Comparison of ENCODE assay signal across 18 cellular contexts in genomic region chr6:135195522-135195921, GRCh38. TPM values are rescaled to one million over a fixed set of nuclear protein-coding genes. Genes with fewer than 3 reads are reported as not detected.
DNase-seq lines count a peak whose midpoint lies in the region; ATAC-seq and TF ChIP-seq lines count a peak whose summit lies in the region.
"Had no signal": no experiment of that assay in that cellular context is flagged by ENCODE, and none has a peak within 500 bp of the region (broad histone marks: within the 10 kb centered on the region; RNA-seq: fewer than 3 reads in every experiment).

No MANE protein-coding gene starts in this region.

- no peak overlapping the region for H4K5ac ChIP-seq in IMR-90 (ENCODE audit: low read depth, low read length)

- TF ChIP-seq CTCF in IMR-90 (conservative IDR thresholded peaks at IDR 0.05; ENCODE audit: low read depth, low read length) = no peak
- no peak for TF ChIP-seq CTCF in fibroblast of villous mesenchyme (IDR thresholded peaks at IDR 0.05; ENCODE audit: insufficient read depth, low read depth, low read length)
- TF ChIP-seq CTCF in mucosa of descending colon (IDR thresholded peaks at IDR 0.05) = no peak

- H3K9ac ChIP-seq in IMR-90 (ENCODE audit: low read depth, low read length) = no peak overlapping the region
- H3K9ac ChIP-seq: KMS-11 had no signal

- no peak overlapping the region for H3K4me3 ChIP-seq in IMR-90 (ENCODE audit: insufficient read depth, low read depth, low read length)
- H3K4me3 ChIP-seq in fibroblast of villous mesenchyme (ENCODE audit: low read depth, low read length) = no peak overlapping the region
- no peak overlapping the region for H3K4me3 ChIP-seq in mucosa of descending colon
- H3K4me3 ChIP-seq: left ventricle myocardium inferior had no signal

- H4K20me1 ChIP-seq in IMR-90 (ENCODE audit: insufficient read depth, low read length) = no peaks in the 10 kb centered on the region

- H2AFZ ChIP-seq in IMR-90 (replicated peaks; ENCODE audit: low read length, poor library complexity) = no peak overlapping the region

- no TSS peak for BruUV-seq in IMR-90 (replicated peaks; lab: Mats Ljungman, UMichigan)

- no peak overlapping the region for H2BK20ac ChIP-seq in IMR-90 (ENCODE audit: low read depth, low read length)

- no peak overlapping the region for H4K91ac ChIP-seq in IMR-90 (ENCODE audit: insufficient read depth, low read depth, low read length)

- no peak overlapping the region for H3K56ac ChIP-seq in IMR-90 (ENCODE audit: extremely low read depth, insufficient read depth, low read length)

- 0 out of 2 replicates have a peak, but pooled peaks cover 2% of the 10 kb centered on the region for H3K9me1 ChIP-seq in IMR-90 (ENCODE audit: insufficient read depth, low read length)

- DNase-seq in CMK (ENCODE audit: low read depth) (peak; percentile 73), IMR-90 (no peak), SIG-M5 treated with dmso at 0.1 percent for 504 hours (lab: John Stamatoyannopoulos, UW; ENCODE audit: unreplicated experiment) (peak; percentile 98), fibroblast of villous mesenchyme (ENCODE audit: low read depth) (peak; percentile 10), mucosa of descending colon (no peak)
- DNase-seq: caudate nucleus; effector memory CD4-positive, alpha-beta T cell; left ventricle myocardium inferior; naive B cell; NCI-H187; NCI-H526 treated with DMSO at 0.1 percent for 48 hours; Right ventricle myocardium superior had no signal

- H2BK120ac ChIP-seq in IMR-90 (ENCODE audit: low read depth, low read length) = no peak overlapping the region

- H2AK9ac ChIP-seq in IMR-90 (replicated peaks; ENCODE audit: low read depth, low read length, poor library complexity) = no peak overlapping the region

- H4K8ac ChIP-seq in IMR-90 (ENCODE audit: low read depth in 2 of 2, low read length in 2 of 2) = no peak overlapping the region

- H3K14ac ChIP-seq in IMR-90 (replicated peaks; ENCODE audit: low read depth, low read length) = no peak overlapping the region

- ATAC-seq in IMR-90 (ENCODE audit: low read depth) (no peak), mucosa of descending colon (no peak), esophagus mucosa (no peak), GM21576 (IDR thresholded peaks at IDR 0.05; ENCODE audit: unreplicated experiment) (no peak)
- ATAC-seq: activated naive CD4-positive, alpha-beta T cell treated with anti-CD3 and anti-CD28 coated beads, Interleukin-2, amount 50 U/mL, for 72 hours had no signal

- H3K27me3 ChIP-seq in IMR-90 (ENCODE audit: control insufficient read depth, insufficient read depth, low read length) = no peaks in the 10 kb centered on the region

- H3K27ac ChIP-seq in IMR-90 (ENCODE audit: insufficient read depth, low read length) = no peak overlapping the region
- H3K27ac ChIP-seq: C4-2B, KMS-11, left ventricle myocardium inferior, VCaP had no signal

- H2BK5ac ChIP-seq in IMR-90 (ENCODE audit: low read depth, low read length, poor library complexity, severe bottlenecking) = no peak overlapping the region

- H3K36me3 ChIP-seq in IMR-90 (ENCODE audit: control insufficient read depth, insufficient read depth, low read length) (no peaks in the 10 kb centered on the region), mucosa of descending colon (ENCODE audit: low read depth) (peaks cover 12% of the 10 kb centered on the region)
- H3K36me3 ChIP-seq: left ventricle myocardium inferior had no signal

- H3K18ac ChIP-seq in IMR-90 (ENCODE audit: low read depth, low read length) = no peak overlapping the region

- POLR2A ChIA-PET in IMR-90 (lab: Charles Lee; ENCODE audit: unreplicated experiment) = no interaction called here

- dilution Hi-C loops in IMR-90 (cut with HindIII; ENCODE audit: low sequenced_read_pairs, unreplicated experiment) = no loop called here

- no peak overlapping the region for H3K4ac ChIP-seq in IMR-90 (ENCODE audit: low read depth, low read length)

- intact Hi-C loops in IMR-90 (cut with micrococcal nuclease) (no loop called here), mucosa of descending colon (cut with DNase I, micrococcal nuclease) (no loop called here)

- no peak overlapping the region for H3K23ac ChIP-seq in IMR-90 (ENCODE audit: low read depth, low read length)

- H2BK15ac ChIP-seq in IMR-90 (ENCODE audit: low read depth, low read length) = no peak overlapping the region

- no peak for TF ChIP-seq POLR2A in IMR-90 (IDR thresholded peaks at IDR 0.05; ENCODE audit: low read depth, low read length)

- in situ Hi-C loops in IMR-90 (cut with MboI; ENCODE audit: low sequenced_read_pairs) = no loop called here

- H3K4me1 ChIP-seq in IMR-90 (ENCODE audit: control insufficient read depth, insufficient read depth, low read length) (no peaks in the 10 kb centered on the region), mucosa of descending colon (ENCODE audit: low read depth) (no peaks in the 10 kb centered on the region)
- H3K4me1 ChIP-seq: left ventricle myocardium inferior had no signal

- H2AK5ac ChIP-seq in IMR-90 (ENCODE audit: low read depth, low read length) = no peak overlapping the region

- no peak for TF ChIP-seq RAD21 in IMR-90 (IDR thresholded peaks at IDR 0.05; ENCODE audit: low read length)

- no peaks in the 10 kb centered on the region for H3K79me1 ChIP-seq in IMR-90 (ENCODE audit: low read depth in 1 of 2, low read length in 2 of 2)

- 90% methylated on average over 2 of the region's 6 CpGs; no CpG with 5 or more reads in 1 of the 2 experiments for whole genome bisulfite sequencing in IMR-90 (ENCODE audit: extremely low coverage in 2 of 2, insufficient read length in 1 of 2), 2 experiments

- H3K9me3 ChIP-seq in IMR-90 (ENCODE audit: control insufficient read depth, insufficient read depth, low read length) (no peaks in the 10 kb centered on the region), mucosa of descending colon (no peaks in the 10 kb centered on the region)
- H3K9me3 ChIP-seq: left ventricle myocardium inferior had no signal

- H3K4me2 ChIP-seq in IMR-90 (ENCODE audit: low read depth, low read length) = no peak overlapping the region
- H3K4me2 ChIP-seq: KMS-11 had no signal

- CTCF ChIA-PET in IMR-90 (lab: Yijun Ruan, JAX) = no interaction called here

TF ChIP-seq in IMR-90, 13 proteins besides CTCF, POLR2A, EP300 and RAD21:
- no peak for TF ChIP-seq MXI1 (IDR thresholded peaks at IDR 0.05; ENCODE audit: borderline replicate concordance, low read depth, low read length)
- peak; percentile 40; the same call in 1 of the 2 replicates for TF ChIP-seq CEBPB (IDR thresholded peaks at IDR 0.05; ENCODE audit: low read depth, low read length)

RNA-seq across cellular contexts. Expression of gene MYB, which starts 14.4 kb away (rescaled TPM):
- total RNA-seq in IMR-90 (2012; rRNA removed) (0.83 and 0.90 TPM in 2 replicates), fibroblast of villous mesenchyme (0.32 and 0.43 TPM in 2 replicates), mucosa of descending colon (10 to 100 TPM; 26.5 to 82.8 (median 56.3) TPM), esophagus mucosa (1.3 TPM)
- 0.22 and 0.44 TPM in 2 replicates for polyA plus RNA-seq in IMR-90 (2012; rRNA removed)
- polyA plus RNA-seq in IMR-90 (2012; cell fraction: cytosol; rRNA removed) = 0.07 and 0.23 TPM in 2 replicates
- polyA plus RNA-seq in IMR-90 (2012; cell fraction: nucleus; rRNA removed; ENCODE audit: low replicate concordance) = 0.11 and 0.55 TPM in 2 replicates

Comparison
In these comparisons a context has a peak if more than half of its experiments do, and no peak if none do; other contexts are left out.
1. DNase-seq: peak in CMK (single experiment), SIG-M5 treated with dmso at 0.1 percent for 504 hours (single experiment) and fibroblast of villous mesenchyme (single experiment); none in IMR-90 (single experiment) and mucosa of descending colon (0 of 3).
2. RNA of gene MYB, which starts 14.4 kb away (total RNA-seq): 26.5 to 82.8 TPM in mucosa of descending colon; 1.3 TPM in esophagus mucosa (single experiment), 0.83 to 0.90 TPM in IMR-90 and 0.32 to 0.43 TPM in fibroblast of villous mesenchyme; every median in the first group is over 10 times any median in the second.